ENCODE assay signal across 1 cellular context in genomic region chr12:26455936-26456569, GRCh38.
TF ChIP-seq lines count a peak whose summit lies in the region.
"Not testable (repeated sequence)": the region's sequence is repeated elsewhere in the genome, so short reads cannot be mapped to it uniquely, and the experiment has no call there.

No MANE protein-coding gene starts in this region.

TF ChIP-seq in K562, 482 proteins besides CTCF, POLR2A, EP300 and RAD21 (continued from another document):
- TF ChIP-seq, protein P1, sequence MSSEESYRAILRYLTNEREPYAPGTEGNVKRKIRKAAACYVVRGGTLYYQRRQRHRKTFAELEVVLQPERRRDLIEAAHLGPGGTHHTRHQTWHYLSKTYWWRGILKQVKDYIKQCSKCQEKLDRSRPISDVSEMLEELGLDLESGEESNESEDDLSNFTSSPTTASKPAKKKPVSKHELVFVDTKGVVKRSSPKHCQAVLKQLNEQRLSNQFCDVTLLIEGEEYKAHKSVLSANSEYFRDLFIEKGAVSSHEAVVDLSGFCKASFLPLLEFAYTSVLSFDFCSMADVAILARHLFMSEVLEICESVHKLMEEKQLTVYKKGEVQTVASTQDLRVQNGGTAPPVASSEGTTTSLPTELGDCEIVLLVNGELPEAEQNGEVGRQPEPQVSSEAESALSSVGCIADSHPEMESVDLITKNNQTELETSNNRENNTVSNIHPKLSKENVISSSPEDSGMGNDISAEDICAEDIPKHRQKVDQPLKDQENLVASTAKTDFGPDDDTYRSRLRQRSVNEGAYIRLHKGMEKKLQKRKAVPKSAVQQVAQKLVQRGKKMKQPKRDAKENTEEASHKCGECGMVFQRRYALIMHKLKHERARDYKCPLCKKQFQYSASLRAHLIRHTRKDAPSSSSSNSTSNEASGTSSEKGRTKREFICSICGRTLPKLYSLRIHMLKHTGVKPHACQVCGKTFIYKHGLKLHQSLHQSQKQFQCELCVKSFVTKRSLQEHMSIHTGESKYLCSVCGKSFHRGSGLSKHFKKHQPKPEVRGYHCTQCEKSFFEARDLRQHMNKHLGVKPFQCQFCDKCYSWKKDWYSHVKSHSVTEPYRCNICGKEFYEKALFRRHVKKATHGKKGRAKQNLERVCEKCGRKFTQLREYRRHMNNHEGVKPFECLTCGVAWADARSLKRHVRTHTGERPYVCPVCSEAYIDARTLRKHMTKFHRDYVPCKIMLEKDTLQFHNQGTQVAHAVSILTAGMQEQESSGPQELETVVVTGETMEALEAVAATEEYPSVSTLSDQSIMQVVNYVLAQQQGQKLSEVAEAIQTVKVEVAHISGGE (CRISPR knock-in tag; IDR thresholded peaks at IDR 0.05), result peak in 1 of 3 experiments; percentile 33; a peak in 1 of 6 replicates
- TF ChIP-seq, protein P2, sequence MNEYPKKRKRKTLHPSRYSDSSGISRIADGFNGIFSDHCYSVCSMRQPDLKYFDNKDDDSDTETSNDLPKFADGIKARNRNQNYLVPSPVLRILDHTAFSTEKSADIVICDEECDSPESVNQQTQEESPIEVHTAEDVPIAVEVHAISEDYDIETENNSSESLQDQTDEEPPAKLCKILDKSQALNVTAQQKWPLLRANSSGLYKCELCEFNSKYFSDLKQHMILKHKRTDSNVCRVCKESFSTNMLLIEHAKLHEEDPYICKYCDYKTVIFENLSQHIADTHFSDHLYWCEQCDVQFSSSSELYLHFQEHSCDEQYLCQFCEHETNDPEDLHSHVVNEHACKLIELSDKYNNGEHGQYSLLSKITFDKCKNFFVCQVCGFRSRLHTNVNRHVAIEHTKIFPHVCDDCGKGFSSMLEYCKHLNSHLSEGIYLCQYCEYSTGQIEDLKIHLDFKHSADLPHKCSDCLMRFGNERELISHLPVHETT (CRISPR knock-in tag; conservative IDR thresholded peaks at IDR 0.05 in 1 of 2, IDR thresholded peaks at IDR 0.05 in 1 of 2), result peak in 1 of 2 experiments; percentile 64; a peak in 1 of 4 replicates
- TF ChIP-seq KLF6 (CRISPR knock-in tag; IDR thresholded peaks at IDR 0.05; ENCODE audit: borderline replicate concordance) (peak; percentile 42; the same call in 1 of the 2 replicates), ZNF445 (CRISPR knock-in tag; IDR thresholded peaks at IDR 0.05; ENCODE audit: low read depth) (0 out of 2 replicates have a peak, but pooled peaks have one; percentile 74), ZKSCAN8 (CRISPR knock-in tag; IDR thresholded peaks at IDR 0.05) (peak; percentile 29; the same call in 1 of the 2 replicates), E2F3 (CRISPR knock-in tag; IDR thresholded peaks at IDR 0.05) (0 out of 2 replicates have a peak, but pooled peaks have one; percentile 66), TSHZ1 (CRISPR knock-in tag; IDR thresholded peaks at IDR 0.05) (0 out of 2 replicates have a peak, but pooled peaks have one; percentile 38), ZNF79 (CRISPR knock-in tag; IDR thresholded peaks at IDR 0.05; ENCODE audit: low read depth) (peak; percentile 58; the same call in 1 of the 2 replicates), BACH1 (tag; IDR thresholded peaks at IDR 0.05) (0 out of 2 replicates have a peak, but pooled peaks have one; percentile 42), NR4A1 (tag; IDR thresholded peaks at IDR 0.05) (peak; percentile 83), NFXL1 (CRISPR knock-in tag; IDR thresholded peaks at IDR 0.05) (peak; percentile 76; the same call in 1 of the 2 replicates), ZNF444 (CRISPR knock-in tag; IDR thresholded peaks at IDR 0.05) (peak; percentile 32; the same call in 1 of the 2 replicates)
- TF ChIP-seq NR4A1 (CRISPR knock-in tag; IDR thresholded peaks at IDR 0.05), result not testable (repeated sequence)
